ENCODE assay signal across 18 cellular contexts in genomic region chr4:24768604-24769003, GRCh38. TPM values are rescaled to one million over a fixed set of nuclear protein-coding genes. Genes with fewer than 3 reads are reported as not detected.
DNase-seq lines count a peak whose midpoint lies in the region; ATAC-seq, FAIRE-seq and TF ChIP-seq lines count a peak whose summit lies in the region.
"Had no signal": no experiment of that assay in that cellular context is flagged by ENCODE, and none has a peak within 500 bp of the region (broad histone marks: within the 10 kb centered on the region; RNA-seq: fewer than 3 reads in every experiment).

No MANE protein-coding gene starts in this region.

- H3K27ac Mint-ChIP-seq in type B pancreatic cell = no peak overlapping the region
- H3K27ac Mint-ChIP-seq: activated naive CD8-positive, alpha-beta T cell treated with anti-CD3 and anti-CD28 coated beads, Interleukin-2, amount 10 ng/mL, durations not matched to agents 7 days and 5 days; stimulated activated effector memory CD8-positive, alpha-beta T cell treated with anti-CD3 and anti-CD28 coated beads, Interleukin-12 subunit alpha, Interleukin-12 subunit beta, amount 100 ng/mL, for 72 hours had no signal

- intact Hi-C loops in kidney (cut with DNase I) = no loop called here

- no peak overlapping the region for H3K27ac ChIP-seq in kidney (ENCODE audit: low read depth in 2 of 2, low read length in 2 of 2)

- H3K36me3 ChIP-seq in kidney (ENCODE audit: control insufficient read depth in 1 of 2, insufficient read depth in 2 of 2, low read length in 2 of 2) = no peaks in the 10 kb centered on the region

- H3K9me3 ChIP-seq in kidney (ENCODE audit: control insufficient read depth in 1 of 2, low read length in 2 of 2) = no peaks in the 10 kb centered on the region

- peaks cover 5% of the 10 kb centered on the region for H3K4me1 Mint-ChIP-seq in type B pancreatic cell (ENCODE audit: unreplicated experiment)
- H3K4me1 Mint-ChIP-seq: activated naive CD8-positive, alpha-beta T cell treated with anti-CD3 and anti-CD28 coated beads, Interleukin-2, amount 10 ng/mL, durations not matched to agents 7 days and 5 days; stimulated activated effector memory CD8-positive, alpha-beta T cell treated with anti-CD3 and anti-CD28 coated beads, Interleukin-12 subunit alpha, Interleukin-12 subunit beta, amount 100 ng/mL, for 72 hours had no signal

- ATAC-seq in GM18508 (IDR thresholded peaks at IDR 0.05; ENCODE audit: insufficient read depth, unreplicated experiment) = peak; percentile 80
- peak; percentile 83 for ATAC-seq in HG02938 (IDR thresholded peaks at IDR 0.05; ENCODE audit: unreplicated experiment)
- peak; percentile 75 for ATAC-seq in HG03571 (IDR thresholded peaks at IDR 0.05; ENCODE audit: unreplicated experiment)
- ATAC-seq: left lobe of liver; stimulated activated effector memory CD8-positive, alpha-beta T cell treated with anti-CD3 and anti-CD28 coated beads, Interleukin-12 subunit alpha, Interleukin-12 subunit beta, amount 100 ng/mL, for 72 hours had no signal

- H3K36me3 Mint-ChIP-seq in type B pancreatic cell = no peaks in the 10 kb centered on the region
- H3K36me3 Mint-ChIP-seq: activated naive CD8-positive, alpha-beta T cell treated with anti-CD3 and anti-CD28 coated beads, Interleukin-2, amount 10 ng/mL, durations not matched to agents 7 days and 5 days; stimulated activated effector memory CD8-positive, alpha-beta T cell treated with anti-CD3 and anti-CD28 coated beads, Interleukin-12 subunit alpha, Interleukin-12 subunit beta, amount 100 ng/mL, for 72 hours had no signal

- H3K4me3 Mint-ChIP-seq in type B pancreatic cell = no peak overlapping the region
- H3K4me3 Mint-ChIP-seq: activated naive CD8-positive, alpha-beta T cell treated with anti-CD3 and anti-CD28 coated beads, Interleukin-2, amount 10 ng/mL, durations not matched to agents 7 days and 5 days; stimulated activated effector memory CD8-positive, alpha-beta T cell treated with anti-CD3 and anti-CD28 coated beads, Interleukin-12 subunit alpha, Interleukin-12 subunit beta, amount 100 ng/mL, for 72 hours had no signal

- no peaks in the 10 kb centered on the region for H3K9me3 Mint-ChIP-seq in type B pancreatic cell
- H3K9me3 Mint-ChIP-seq: activated naive CD8-positive, alpha-beta T cell treated with anti-CD3 and anti-CD28 coated beads, Interleukin-2, amount 10 ng/mL, durations not matched to agents 7 days and 5 days had no signal

- DNase-seq in GM20000 (ENCODE audit: low spot score) = peak; percentile 35
- no peak for DNase-seq in activated CD4-positive, alpha-beta T cell treated with anti-CD3 and anti-CD28 coated beads for 4 hours
- DNase-seq in stimulated activated CD4-positive, alpha-beta T cell treated with anti-CD3 and anti-CD28 coated beads, Interleukin-4, amount 100 ng/mL, for 1 hour = no peak
- no peak for DNase-seq in type B pancreatic cell (ENCODE audit: extremely low spot score, unreplicated experiment)
- DNase-seq in kidney = no peak
- DNase-seq: activated CD4-positive, alpha-beta T cell treated with anti-CD3 and anti-CD28 coated beads, Interleukin-2, amount 50 U/mL, for 48 hours; activated naive CD8-positive, alpha-beta T cell treated with anti-CD3 and anti-CD28 coated beads, Interleukin-2, amount 10 ng/mL, durations not matched to agents 7 days and 5 days; dermis blood vessel endothelial cell; GF-D8; NCI-H1417 treated with DMSO at 0.1 percent for 48 hours; NK-92 treated with Interleukin-12 subunit alpha and Interleukin-12 subunit beta, amount 100 ng/mL, for 24 hours; stimulated activated CD4-positive, alpha-beta T cell treated with anti-CD3 and anti-CD28 coated beads, Interleukin-15, amount 100 ng/mL, for 24 hours; SW 1271 had no signal

- no peak overlapping the region for H3K4me3 ChIP-seq in kidney (ENCODE audit: low read length in 2 of 2)

- no peaks in the 10 kb centered on the region for H3K27me3 Mint-ChIP-seq in type B pancreatic cell
- H3K27me3 Mint-ChIP-seq: activated naive CD8-positive, alpha-beta T cell treated with anti-CD3 and anti-CD28 coated beads, Interleukin-2, amount 10 ng/mL, durations not matched to agents 7 days and 5 days had no signal

- H3K9ac ChIP-seq in kidney (ENCODE audit: low read length in 2 of 2) = no peak overlapping the region

- TF ChIP-seq CTCF in GM20000 (IDR thresholded peaks at IDR 0.05; ENCODE audit: extremely low read depth, missing control alignments) = no peak
- TF ChIP-seq CTCF in type B pancreatic cell (conservative IDR thresholded peaks at IDR 0.05) = no peak
- no peak for TF ChIP-seq CTCF in kidney (IDR thresholded peaks at IDR 0.05; ENCODE audit: borderline replicate concordance, extremely low read depth, insufficient read depth)

- no peaks in the 10 kb centered on the region for H3K4me1 ChIP-seq in kidney (ENCODE audit: control insufficient read depth in 1 of 2, insufficient read depth in 1 of 2, low read depth in 1 of 2, low read length in 2 of 2)

- FAIRE-seq in kidney (lab: Jason Lieb, UNC) = no peak

RNA-seq across cellular contexts. Expression of gene SOD3, which starts 26.8 kb away (rescaled TPM):
- total RNA-seq in type B pancreatic cell (ENCODE audit: low replicate concordance) (3.8 and 5.4 TPM in 2 replicates), kidney (193 TPM)
- polyA plus RNA-seq in kidney (ENCODE audit: insufficient read depth, low read depth, low replicate concordance) = 111 TPM
- total RNA-seq: activated naive CD8-positive, alpha-beta T cell treated with anti-CD3 and anti-CD28 coated beads, Interleukin-2, amount 10 ng/mL, durations not matched to agents 7 days and 5 days; dermis blood vessel endothelial cell had no signal

Comparison
In these comparisons a context has a peak if more than half of its experiments do, and no peak if none do; other contexts are left out.
1. RNA of gene SOD3, which starts 26.8 kb away (total RNA-seq): 193 TPM in kidney (single experiment); 3.8 to 5.4 TPM in type B pancreatic cell; every median in the first group is over 10 times any median in the second.
2. Peak in every context shown above with its lines, with median percentiles within 50 percentile points of each other: ATAC-seq.